ENCODE assay signal across 20 cellular contexts in genomic region chr21:43904316-43904925, GRCh38. TPM values are rescaled to one million over a fixed set of nuclear protein-coding genes. Genes with fewer than 3 reads are reported as not detected.
A peak's percentile ranks its signal among the peaks of the same experiment; 100 is the strongest.
DNase-seq lines count a peak whose midpoint lies in the region; ATAC-seq and TF ChIP-seq lines count a peak whose summit lies in the region.
"Had no signal": no experiment of that assay in that cellular context is flagged by ENCODE, and none has a peak within 500 bp of the region (broad histone marks: within the 10 kb centered on the region; RNA-seq: fewer than 3 reads in every experiment).

No MANE protein-coding gene starts in this region.

- POLR2A ChIA-PET in activated CD4-positive, alpha-beta T cell treated with anti-CD3 and anti-CD28 coated beads, Interleukin-2, amount 10 ng/mL, durations not matched to agents 7 days and 5 days (lab: Charles Lee) = no interaction called here

- peak overlapping the region; percentile 68 for H3K27ac ChIP-seq in SJSA1
- peak overlapping the region; percentile 24 to 37 for H3K27ac ChIP-seq in left lung
- H3K27ac ChIP-seq in sigmoid colon = no peak overlapping the region
- H3K27ac ChIP-seq: colonic mucosa, suprapubic skin had no signal

- ATAC-seq in left lung = no peak
- ATAC-seq: stimulated activated effector memory CD8-positive, alpha-beta T cell treated with anti-CD3 and anti-CD28 coated beads, Interleukin-12 subunit alpha, Interleukin-12 subunit beta, amount 100 ng/mL, for 72 hours had no signal

- TF ChIP-seq CTCF in GM13976 (IDR thresholded peaks at IDR 0.05; ENCODE audit: borderline replicate concordance, control extremely low read depth, extremely low read depth, insufficient read depth, missing control alignments) = no peak
- TF ChIP-seq CTCF in left lung (IDR thresholded peaks at IDR 0.05) = no peak
- TF ChIP-seq CTCF in sigmoid colon (IDR thresholded peaks at IDR 0.05) = no peak

- CTCF ChIA-PET in activated CD4-positive, alpha-beta T cell treated with anti-CD3 and anti-CD28 coated beads, Interleukin-2, amount 10 ng/mL, durations not matched to agents 7 days and 5 days (lab: Charles Lee) = interaction anchor here (1.3 to 1.5 kb wide), 2 partner anchors 10 to 114 kb away, joined by 4 read pairs; partner anchors contain the start of gene RRP1

- H3K4me1 Mint-ChIP-seq in activated CD4-positive, alpha-beta T cell treated with anti-CD3 and anti-CD28 coated beads, Interleukin-2, amount 10 ng/mL, durations not matched to agents 7 days and 5 days = peaks cover 7% of the 10 kb centered on the region

- in situ Hi-C loops in GM13976 (cut with MboI; ENCODE audit: low sequenced_read_pairs, unreplicated experiment) = no loop called here

- peak; percentile 19 for DNase-seq in GM13976 (ENCODE audit: low spot score)
- peak; percentile 94 to 97 for DNase-seq in SJSA1 (ENCODE audit: low read depth in 1 of 2, low spot score in 2 of 2)
- DNase-seq in left lung = peak in 1 of 2 donors; percentile 19
- peak; percentile 61 for DNase-seq in sigmoid colon
- no peak for DNase-seq in AML-193 (lab: John Stamatoyannopoulos, UW)
- no peak for DNase-seq in activated CD4-positive, alpha-beta T cell treated with anti-CD3 and anti-CD28 coated beads, Interleukin-2, amount 10 ng/mL, durations not matched to agents 7 days and 5 days
- no peak for DNase-seq in DMS114 treated with DMSO at 0.1 percent for 48 hours (lab: John Stamatoyannopoulos, UW; ENCODE audit: unreplicated experiment)
- DNase-seq: activated naive CD4-positive, alpha-beta T cell treated with anti-CD3 and anti-CD28 coated beads for 36 hours; Calu3; colonic mucosa; DND-41; effector CD8-positive, alpha-beta T cell; NCI-H1417 treated with DMSO at 0.1 percent for 48 hours; NCI-H2081 treated with DMSO at 0.1 percent for 48 hours; NCI-H345; stimulated activated CD4-positive, alpha-beta T cell treated with anti-CD3 and anti-CD28 coated beads, Interleukin-4, amount 100 ng/mL, for 24 hours; T-helper 9 cell had no signal

- intact Hi-C loops in left lung (cut with DNase I) (no loop called here), sigmoid colon (cut with DNase I) (no loop called here)

- H3K9me3 Mint-ChIP-seq in activated CD4-positive, alpha-beta T cell treated with anti-CD3 and anti-CD28 coated beads, Interleukin-2, amount 10 ng/mL, durations not matched to agents 7 days and 5 days = no peaks in the 10 kb centered on the region
- H3K9me3 Mint-ChIP-seq: activated naive CD4-positive, alpha-beta T cell treated with anti-CD3 and anti-CD28 coated beads for 36 hours; activated T-helper 1 cell treated with anti-CD3 and anti-CD28 coated beads, Interleukin-12 subunit alpha, Interleukin-12 subunit beta, Interleukin-2, Interleukin-4 antibody, amounts not matched to agents 30 ng/mL and 10 ng/mL and 1 ng/mL, durations not matched to agents 14 hours and 24 hours and 36 hours; stimulated activated effector memory CD8-positive, alpha-beta T cell treated with anti-CD3 and anti-CD28 coated beads, Interleukin-12 subunit alpha, Interleukin-12 subunit beta, amount 100 ng/mL, for 72 hours had no signal

- no peaks in the 10 kb centered on the region for H3K9me3 ChIP-seq in SJSA1 (replicated peaks)
- H3K9me3 ChIP-seq in left lung = peaks cover 0 to 1% of the 10 kb centered on the region in 2 donors
- H3K9me3 ChIP-seq in sigmoid colon = no peaks in the 10 kb centered on the region
- H3K9me3 ChIP-seq: colonic mucosa, suprapubic skin had no signal

- H3K4me1 ChIP-seq in SJSA1 (replicated peaks) = peaks cover 40% of the 10 kb centered on the region
- H3K4me1 ChIP-seq in left lung = peaks cover 10 to 24% of the 10 kb centered on the region in 2 donors
- peaks cover 0 to 13% (median 10%) of the 10 kb centered on the region in 4 donors for H3K4me1 ChIP-seq in sigmoid colon
- H3K4me1 ChIP-seq: suprapubic skin had no signal

- no peak for TF ChIP-seq POLR2A in sigmoid colon (IDR thresholded peaks at IDR 0.05)

- H3K27me3 ChIP-seq in SJSA1 (replicated peaks) = no peaks in the 10 kb centered on the region
- H3K27me3 ChIP-seq in left lung = no peaks in the 10 kb centered on the region
- no peaks in the 10 kb centered on the region for H3K27me3 ChIP-seq in sigmoid colon
- H3K27me3 ChIP-seq: colonic mucosa, suprapubic skin had no signal

- no peak overlapping the region for H3K4me3 Mint-ChIP-seq in activated CD4-positive, alpha-beta T cell treated with anti-CD3 and anti-CD28 coated beads, Interleukin-2, amount 10 ng/mL, durations not matched to agents 7 days and 5 days
- H3K4me3 Mint-ChIP-seq: activated naive CD4-positive, alpha-beta T cell treated with anti-CD3 and anti-CD28 coated beads for 36 hours; activated T-helper 1 cell treated with anti-CD3 and anti-CD28 coated beads, Interleukin-12 subunit alpha, Interleukin-12 subunit beta, Interleukin-2, Interleukin-4 antibody, amounts not matched to agents 30 ng/mL and 10 ng/mL and 1 ng/mL, durations not matched to agents 14 hours and 24 hours and 36 hours; stimulated activated effector memory CD8-positive, alpha-beta T cell treated with anti-CD3 and anti-CD28 coated beads, Interleukin-12 subunit alpha, Interleukin-12 subunit beta, amount 100 ng/mL, for 72 hours had no signal

- WGBS in sigmoid colon, 2 donors = 86 to 89% methylated on average over 16 of the region's 16 CpGs

- no peak overlapping the region for H3K27ac Mint-ChIP-seq in activated CD4-positive, alpha-beta T cell treated with anti-CD3 and anti-CD28 coated beads, Interleukin-2, amount 10 ng/mL, durations not matched to agents 7 days and 5 days
- H3K27ac Mint-ChIP-seq: activated naive CD4-positive, alpha-beta T cell treated with anti-CD3 and anti-CD28 coated beads for 36 hours; activated T-helper 1 cell treated with anti-CD3 and anti-CD28 coated beads, Interleukin-12 subunit alpha, Interleukin-12 subunit beta, Interleukin-2, Interleukin-4 antibody, amounts not matched to agents 30 ng/mL and 10 ng/mL and 1 ng/mL, durations not matched to agents 14 hours and 24 hours and 36 hours; stimulated activated effector memory CD8-positive, alpha-beta T cell treated with anti-CD3 and anti-CD28 coated beads, Interleukin-12 subunit alpha, Interleukin-12 subunit beta, amount 100 ng/mL, for 72 hours had no signal

- H3K36me3 ChIP-seq in SJSA1 (peaks cover 44% of the 10 kb centered on the region), left lung (peaks cover 0 to 46% of the 10 kb centered on the region in 2 donors), sigmoid colon (peaks cover 0 to 9% (median 0%) of the 10 kb centered on the region in 4 donors)
- H3K36me3 ChIP-seq: colonic mucosa had no signal

- no peak for TF ChIP-seq EP300 in sigmoid colon (IDR thresholded peaks at IDR 0.05)

- no peak overlapping the region for H3K4me3 ChIP-seq in SJSA1
- no peak overlapping the region for H3K4me3 ChIP-seq in left lung
- H3K4me3 ChIP-seq in sigmoid colon = no peak overlapping the region
- H3K4me3 ChIP-seq: colonic mucosa, suprapubic skin had no signal

- no peaks in the 10 kb centered on the region for H3K27me3 Mint-ChIP-seq in activated CD4-positive, alpha-beta T cell treated with anti-CD3 and anti-CD28 coated beads, Interleukin-2, amount 10 ng/mL, durations not matched to agents 7 days and 5 days

- peaks cover 36% of the 10 kb centered on the region for H3K36me3 Mint-ChIP-seq in activated CD4-positive, alpha-beta T cell treated with anti-CD3 and anti-CD28 coated beads, Interleukin-2, amount 10 ng/mL, durations not matched to agents 7 days and 5 days (ENCODE audit: low read depth)

RNA-seq across cellular contexts. Expression of gene AGPAT3, which starts 39.4 kb away (rescaled TPM):
- 43.5 and 66.9 TPM in 2 replicates for total RNA-seq in SJSA1 (2014; rRNA removed; shearing (Covaris generic))
- 100 to 1,000 TPM; 106 to 111 TPM for total RNA-seq in left lung
- 10 to 100 TPM; 18.9 to 26.6 (median 19.8) TPM for total RNA-seq in sigmoid colon
- polyA plus RNA-seq in sigmoid colon = 10 to 100 TPM; 14.4 to 48.5 (median 33.3) TPM
- total RNA-seq in activated CD4-positive, alpha-beta T cell treated with anti-CD3 and anti-CD28 coated beads, Interleukin-2, amount 10 ng/mL, durations not matched to agents 7 days and 5 days = 10 to 100 TPM; 80.3 to 93.1 TPM

Comparison
In these comparisons a context has a peak if more than half of its experiments do, and no peak if none do; other contexts are left out.
1. DNase-seq: peak in GM13976 (single experiment), SJSA1 (2 of 2) and sigmoid colon (single experiment); none in AML-193 (0 of 2), activated CD4-positive, alpha-beta T cell treated with anti-CD3 and anti-CD28 coated beads, Interleukin-2, amount 10 ng/mL, durations not matched to agents 7 days and 5 days (single experiment) and DMS114 treated with DMSO at 0.1 percent for 48 hours (single experiment).
2. H3K27ac ChIP-seq: peak in SJSA1 (single experiment) and left lung (2 of 2); none in sigmoid colon (0 of 4).